ENCODE assay signal across 19 cellular contexts in the genomic region with DNA sequence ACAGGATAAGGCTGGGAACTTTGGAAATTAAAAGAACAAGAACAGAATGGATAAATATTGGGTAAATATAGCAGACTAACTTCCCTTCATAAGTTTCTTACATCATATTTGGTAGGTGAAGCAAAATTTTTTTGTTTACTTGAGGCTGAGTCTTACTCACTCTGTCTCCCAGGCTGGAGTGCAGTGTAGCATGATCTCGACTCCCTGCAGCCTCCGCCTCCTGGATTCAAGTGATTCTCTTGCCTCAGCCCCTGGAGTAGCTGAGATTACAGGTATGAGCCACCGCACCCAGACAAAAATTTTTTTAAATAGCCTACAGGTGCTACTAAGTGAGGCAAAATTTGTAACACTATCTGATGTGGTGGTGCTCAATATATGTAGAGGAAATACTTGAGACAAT. TPM values are rescaled to one million over a fixed set of nuclear protein-coding genes. Genes with fewer than 3 reads are reported as not detected.
A peak's percentile ranks its signal among the peaks of the same experiment; 100 is the strongest.
DNase-seq lines count a peak whose midpoint lies in the region; ATAC-seq and TF ChIP-seq lines count a peak whose summit lies in the region.
"Had no signal": no experiment of that assay in that cellular context is flagged by ENCODE, and none has a peak within 500 bp of the region (broad histone marks: within the 10 kb centered on the region; RNA-seq: fewer than 3 reads in every experiment).

No MANE protein-coding gene starts in this region.

- WGBS in lung, 2 donors: 68 to 70% methylated on average over 3 of the region's 3 CpGs

- H3K27ac ChIP-seq in brain microvascular endothelial cell (no peak overlapping the region), lung (ENCODE audit: low read depth in 1 of 2, low read length in 1 of 2) (no peak overlapping the region), left ventricle myocardium inferior (replicated peaks) (no peak overlapping the region)
- H3K27ac ChIP-seq: HL-60 had no signal

- H3K4me3 ChIP-seq in brain microvascular endothelial cell (ENCODE audit: low read depth, low read length) (no peak overlapping the region), lung (no peak overlapping the region), left ventricle myocardium inferior (no peak overlapping the region)
- H3K4me3 ChIP-seq: GM12878, thoracic aorta had no signal

- peak; percentile 7 for DNase-seq in ELR (ENCODE audit: low read depth)
- DNase-seq in NCI-H2029 (lab: John Stamatoyannopoulos, UW): peak; percentile 13
- peak; percentile 2 for DNase-seq in brain microvascular endothelial cell
- DNase-seq in lung (ENCODE audit: low spot score): peak; percentile 36
- DNase-seq in UCSD-AML1 (lab: John Stamatoyannopoulos, UW; ENCODE audit: unreplicated experiment): no peak
- no peak for DNase-seq in left ventricle myocardium inferior
- DNase-seq: amniotic stem cell; CD4-positive, alpha-beta memory T cell; dermis blood vessel endothelial cell; DMS153; kidney; natural killer cell; NCI-H1694 treated with DMSO at 0.1 percent for 48 hours had no signal

- in situ Hi-C loops in brain microvascular endothelial cell (cut with HindIII; ENCODE audit: low pct_ligation_motif_present, low sequenced_read_pairs): no loop called here

- H3K9me3 ChIP-seq in lung (ENCODE audit: control insufficient read depth in 2 of 2, insufficient read depth in 1 of 2, low read length in 1 of 2) (no peaks in the 10 kb centered on the region), left ventricle myocardium inferior (replicated peaks) (no peaks in the 10 kb centered on the region)
- H3K9me3 ChIP-seq: thoracic aorta had no signal

- no peak for TF ChIP-seq CTCF in brain microvascular endothelial cell (IDR thresholded peaks at IDR 0.05; ENCODE audit: low read depth, low read length, missing control alignments)
- TF ChIP-seq CTCF in lung (IDR thresholded peaks at IDR 0.05; ENCODE audit: control extremely low read depth, extremely low read depth): no peak
- no peak for TF ChIP-seq CTCF in left ventricle myocardium inferior (IDR thresholded peaks at IDR 0.05; ENCODE audit: borderline replicate concordance)

- intact Hi-C loops in left ventricle myocardium inferior (cut with micrococcal nuclease): no loop called here

- H3K4me1 ChIP-seq in lung (ENCODE audit: control insufficient read depth in 2 of 2, insufficient read depth in 2 of 2, low read length in 2 of 2) (no peaks in the 10 kb centered on the region), left ventricle myocardium inferior (no peaks in the 10 kb centered on the region)

- ATAC-seq in lung (ENCODE audit: insufficient read depth, low FRiP score): peak; percentile 53
- no peak for ATAC-seq in GM21447 (IDR thresholded peaks at IDR 0.05; ENCODE audit: unreplicated experiment)
- ATAC-seq: activated CD4-positive, CD25-positive, alpha-beta regulatory T cell treated with anti-CD3 and anti-CD28 coated beads, Interleukin-2, amount 50 U/mL, for 24 hours; GM12878; natural killer cell; stimulated activated memory B cell treated with anti-CD40 and anti-IgM and Interleukin-4, amounts not matched to agents 10 μg/mL and 1 μg/mL and 100 μg/mL, for 72 hours had no signal

- H3K27me3 ChIP-seq in brain microvascular endothelial cell (replicated peaks) (no peaks in the 10 kb centered on the region), lung (ENCODE audit: control insufficient read depth, insufficient read depth) (no peaks in the 10 kb centered on the region), left ventricle myocardium inferior (ENCODE audit: low read depth) (no peaks in the 10 kb centered on the region)

- H3K36me3 ChIP-seq in brain microvascular endothelial cell (replicated peaks) (no peaks in the 10 kb centered on the region), lung (ENCODE audit: control insufficient read depth in 2 of 2, insufficient read depth in 2 of 2, low read length in 2 of 2) (peaks cover 2% of the 10 kb centered on the region in 2 donors), left ventricle myocardium inferior (peaks cover 11% of the 10 kb centered on the region)
- H3K36me3 ChIP-seq: thoracic aorta had no signal

RNA-seq across cellular contexts. Expression of a gene that starts 50.7 kb away (rescaled TPM):
- total RNA-seq in lung: 10 to 100 TPM; 32.6 to 94.3 TPM
- polyA plus RNA-seq in lung: 10 to 100 TPM; 15.8 to 34.7 TPM
- 30.7 TPM for total RNA-seq in left ventricle myocardium inferior

Comparison
In these comparisons a context has a peak if more than half of its experiments do, and no peak if none do; other contexts are left out.
1. DNase-seq: peak in ELR (single experiment), NCI-H2029 (single experiment), brain microvascular endothelial cell (single experiment) and lung (single experiment); none in UCSD-AML1 (single experiment) and left ventricle myocardium inferior (single experiment).